In the genomic region with DNA sequence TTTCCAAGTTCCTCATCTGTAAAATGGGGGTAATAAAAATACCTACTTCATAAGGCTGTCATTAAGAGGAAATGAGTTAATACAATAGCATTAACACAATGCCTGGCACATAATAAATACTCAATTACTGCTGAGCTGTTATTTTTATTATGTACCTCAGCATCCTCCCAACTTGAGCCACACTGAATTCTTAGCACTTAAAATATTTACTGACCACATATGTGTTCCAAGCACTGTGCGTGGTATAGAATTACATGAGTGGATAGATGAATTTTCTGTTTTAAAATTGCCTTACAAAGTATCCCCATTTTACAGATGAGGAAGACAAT, we compare ENCODE assay signal across 20 cellular contexts.
A peak's percentile ranks its signal among the peaks of the same experiment; 100 is the strongest.
DNase-seq lines count a peak whose midpoint lies in the region; ATAC-seq, FAIRE-seq and TF ChIP-seq lines count a peak whose summit lies in the region.
"Had no signal": no experiment of that assay in that cellular context is flagged by ENCODE, and none has a peak within 500 bp of the region (broad histone marks: within the 10 kb centered on the region; RNA-seq: fewer than 3 reads in every experiment).

No MANE protein-coding gene starts in this region.

- no peak for TF ChIP-seq EP300 in A549 (IDR thresholded peaks at IDR 0.05)

- peaks cover 30% of the 10 kb centered on the region for H3K4me1 Mint-ChIP-seq in HFFc6 (ENCODE audit: low read depth)
- H3K4me1 Mint-ChIP-seq: CD4-positive, alpha-beta memory T cell; GM23338 had no signal

- no peaks in the 10 kb centered on the region for H3K4me1 ChIP-seq in A549
- H3K4me1 ChIP-seq in smooth muscle cell (ENCODE audit: low read depth): peaks cover 16% of the 10 kb centered on the region

- no peaks in the 10 kb centered on the region for H4K20me1 ChIP-seq in smooth muscle cell (ENCODE audit: low read depth)

- no peak for DNase-seq in A549 (ENCODE audit: low read depth in 1 of 2, low spot score in 1 of 2)
- DNase-seq in HFFc6: no peak
- DNase-seq in brain microvascular endothelial cell: no peak
- no peak for DNase-seq in smooth muscle cell (lab: John Stamatoyannopoulos, UW; ENCODE audit: unreplicated experiment)
- DNase-seq in NCI-H1092 treated with DMSO at 0.1 percent for 48 hours (lab: John Stamatoyannopoulos, UW): no peak
- DNase-seq: 8988T; C1 segment of cervical spinal cord; Calu3; CD4-positive, alpha-beta memory T cell; COR-L47; DMS53; DMS79 treated with DMSO at 0.1 percent for 48 hours; GF-D8; H9 had no signal

- FAIRE-seq in A549 (lab: Jason Lieb, UNC): no peak
- FAIRE-seq: GM12891, GM18507 had no signal

- H3K4me3 ChIP-seq in A549 (no peak overlapping the region), brain microvascular endothelial cell (ENCODE audit: low read depth, low read length) (no peak overlapping the region), smooth muscle cell (no peak overlapping the region)
- H3K4me3 ChIP-seq: GM23338 had no signal

- no peaks in the 10 kb centered on the region for H3K36me3 Mint-ChIP-seq in HFFc6 (ENCODE audit: low read depth)
- H3K36me3 Mint-ChIP-seq: CD4-positive, alpha-beta memory T cell had no signal

- TF ChIP-seq POLR2A in A549 (IDR thresholded peaks at IDR 0.05; ENCODE audit: low read length): no peak

- peaks cover 4% of the 10 kb centered on the region for H3F3A ChIP-seq in smooth muscle cell (ENCODE audit: low read depth)

- ATAC-seq in A549: no peak
- no peak for ATAC-seq in GM21529 (IDR thresholded peaks at IDR 0.05; ENCODE audit: unreplicated experiment)
- no peak for ATAC-seq in HG03460 (IDR thresholded peaks at IDR 0.05; ENCODE audit: unreplicated experiment)
- ATAC-seq: GM23338, HCT116 had no signal

- in situ Hi-C loops in brain microvascular endothelial cell (cut with HindIII; ENCODE audit: low pct_ligation_motif_present, low sequenced_read_pairs): loop anchor here (25.0 kb wide), 1 partner anchor 125 kb away; no protein-coding TSS in a partner anchor

- H2AFZ ChIP-seq in smooth muscle cell (ENCODE audit: low read depth): no peak overlapping the region
- H2AFZ ChIP-seq: GM23338 had no signal

- no peaks in the 10 kb centered on the region for H3K79me2 ChIP-seq in smooth muscle cell (ENCODE audit: low read depth)

- TF ChIP-seq CTCF in A549 (IDR thresholded peaks at IDR 0.05): no peak
- no peak for TF ChIP-seq CTCF in HFFc6 (IDR thresholded peaks at IDR 0.05)
- TF ChIP-seq CTCF in brain microvascular endothelial cell (IDR thresholded peaks at IDR 0.05; ENCODE audit: low read depth, low read length, missing control alignments): no peak
- TF ChIP-seq CTCF in smooth muscle cell (IDR thresholded peaks at IDR 0.05; ENCODE audit: borderline replicate concordance, insufficient read depth, poor library complexity, severe bottlenecking): no peak

- WGBS in A549 (ENCODE audit: missing lambda C conversion rate): 82% methylated on average over 1 of the region's 1 CpG
- WGBS in smooth muscle cell (ENCODE audit: low lambda C conversion rate): 63% methylated on average over 1 of the region's 1 CpG

- peak overlapping the region; percentile 79 for H3K27ac Mint-ChIP-seq in HFFc6
- H3K27ac Mint-ChIP-seq: CD4-positive, alpha-beta memory T cell; GM23338; H9 had no signal

- H3K27me3 Mint-ChIP-seq in HFFc6 (ENCODE audit: insufficient read depth): no peaks in the 10 kb centered on the region; the same call in none of the 2 replicates

- CTCF ChIA-PET in A549 (lab: Yijun Ruan, JAX): interaction anchor here (1.5 to 1.6 kb wide), 2 partner anchors 20 to 134 kb away, joined by 3 to 4 read pairs; no protein-coding TSS in a partner anchor

- POLR2A ChIA-PET in A549 (lab: Yijun Ruan, JAX): no interaction called here

- H3K4me2 ChIP-seq in A549 (no peak overlapping the region), smooth muscle cell (no peak overlapping the region)
- H3K4me2 ChIP-seq: GM23338 had no signal

- H3K4me3 Mint-ChIP-seq in HFFc6: no peak overlapping the region
- H3K4me3 Mint-ChIP-seq: CD4-positive, alpha-beta memory T cell; GM23338; H9 had no signal

- no peaks in the 10 kb centered on the region for H3K9me3 Mint-ChIP-seq in HFFc6
- H3K9me3 Mint-ChIP-seq: CD4-positive, alpha-beta memory T cell; GM23338; H9 had no signal

- no peak for TF ChIP-seq RAD21 in A549 (conservative IDR thresholded peaks at IDR 0.05 in 1 of 2, IDR thresholded peaks at IDR 0.05 in 1 of 2)

- H3K9ac ChIP-seq in smooth muscle cell (ENCODE audit: low read depth): no peak overlapping the region

- H3K9me3 ChIP-seq in A549 (no peaks in the 10 kb centered on the region), smooth muscle cell (replicated peaks; ENCODE audit: low read depth) (no peaks in the 10 kb centered on the region)

- H3K36me3 ChIP-seq in brain microvascular endothelial cell (replicated peaks): no peaks in the 10 kb centered on the region
- H3K36me3 ChIP-seq in smooth muscle cell (ENCODE audit: low read depth): no peaks in the 10 kb centered on the region

- H3K27ac ChIP-seq in A549 (no peak overlapping the region), brain microvascular endothelial cell (peak overlapping the region; percentile 83), smooth muscle cell (ENCODE audit: low read depth) (peak overlapping the region; percentile 78)

- no peaks in the 10 kb centered on the region for H3K27me3 ChIP-seq in brain microvascular endothelial cell (replicated peaks)
- no peaks in the 10 kb centered on the region for H3K27me3 ChIP-seq in smooth muscle cell (ENCODE audit: low read depth)

TF ChIP-seq in A549, 52 proteins besides CTCF, POLR2A, EP300 and RAD21:
- TF ChIP-seq BHLHE40 (IDR thresholded peaks at IDR 0.05; ENCODE audit: low read depth, low read length) (no peak), FOSL2 (IDR thresholded peaks at IDR 0.05) (no peak), FOSL2 (CRISPR knock-in tag; IDR thresholded peaks at IDR 0.05) (no peak), RNF2 (IDR thresholded peaks at IDR 0.05; ENCODE audit: borderline replicate concordance, low read depth) (no peak), GATA3 (IDR thresholded peaks at IDR 0.05; ENCODE audit: borderline replicate concordance) (no peak), MAFK (IDR thresholded peaks at IDR 0.05; ENCODE audit: partially characterized antibody) (peak; percentile 25)
- TF ChIP-seq, protein P1, sequence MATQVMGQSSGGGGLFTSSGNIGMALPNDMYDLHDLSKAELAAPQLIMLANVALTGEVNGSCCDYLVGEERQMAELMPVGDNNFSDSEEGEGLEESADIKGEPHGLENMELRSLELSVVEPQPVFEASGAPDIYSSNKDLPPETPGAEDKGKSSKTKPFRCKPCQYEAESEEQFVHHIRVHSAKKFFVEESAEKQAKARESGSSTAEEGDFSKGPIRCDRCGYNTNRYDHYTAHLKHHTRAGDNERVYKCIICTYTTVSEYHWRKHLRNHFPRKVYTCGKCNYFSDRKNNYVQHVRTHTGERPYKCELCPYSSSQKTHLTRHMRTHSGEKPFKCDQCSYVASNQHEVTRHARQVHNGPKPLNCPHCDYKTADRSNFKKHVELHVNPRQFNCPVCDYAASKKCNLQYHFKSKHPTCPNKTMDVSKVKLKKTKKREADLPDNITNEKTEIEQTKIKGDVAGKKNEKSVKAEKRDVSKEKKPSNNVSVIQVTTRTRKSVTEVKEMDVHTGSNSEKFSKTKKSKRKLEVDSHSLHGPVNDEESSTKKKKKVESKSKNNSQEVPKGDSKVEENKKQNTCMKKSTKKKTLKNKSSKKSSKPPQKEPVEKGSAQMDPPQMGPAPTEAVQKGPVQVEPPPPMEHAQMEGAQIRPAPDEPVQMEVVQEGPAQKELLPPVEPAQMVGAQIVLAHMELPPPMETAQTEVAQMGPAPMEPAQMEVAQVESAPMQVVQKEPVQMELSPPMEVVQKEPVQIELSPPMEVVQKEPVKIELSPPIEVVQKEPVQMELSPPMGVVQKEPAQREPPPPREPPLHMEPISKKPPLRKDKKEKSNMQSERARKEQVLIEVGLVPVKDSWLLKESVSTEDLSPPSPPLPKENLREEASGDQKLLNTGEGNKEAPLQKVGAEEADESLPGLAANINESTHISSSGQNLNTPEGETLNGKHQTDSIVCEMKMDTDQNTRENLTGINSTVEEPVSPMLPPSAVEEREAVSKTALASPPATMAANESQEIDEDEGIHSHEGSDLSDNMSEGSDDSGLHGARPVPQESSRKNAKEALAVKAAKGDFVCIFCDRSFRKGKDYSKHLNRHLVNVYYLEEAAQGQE (IDR thresholded peaks at IDR 0.05): no peak

Comparison
In these comparisons a context has a peak if more than half of its experiments do, and no peak if none do; other contexts are left out.
1. H3K27ac ChIP-seq: peak in brain microvascular endothelial cell (single experiment) and smooth muscle cell (single experiment); none in A549 (0 of 2).